In genomic region chr22:36900225-36900624, GRCh38 we compare ENCODE assay signal across 1 cellular context.
TF ChIP-seq lines count a peak whose summit lies in the region.

No MANE protein-coding gene starts in this region.

TF ChIP-seq in GM12878, 131 proteins besides CTCF, POLR2A, EP300 and RAD21:
- TF ChIP-seq ZBTB4 (CRISPR knock-in tag; IDR thresholded peaks at IDR 0.05), result no peak
- TF ChIP-seq PAX5 (IDR thresholded peaks at IDR 0.05; ENCODE audit: borderline replicate concordance, low read depth, low read length), result no peak
- TF ChIP-seq RB1 (IDR thresholded peaks at IDR 0.05; ENCODE audit: borderline replicate concordance), result no peak
- peak; percentile 56; the same call in 1 of the 2 replicates for TF ChIP-seq PKNOX1 (IDR thresholded peaks at IDR 0.05)
- TF ChIP-seq IKZF2 (IDR thresholded peaks at IDR 0.05), result 0 out of 4 replicates have a peak, but pooled peaks of 1 of the 2 experiments have one; percentile 14
- peak; percentile 4 for TF ChIP-seq PBX3 (IDR thresholded peaks at IDR 0.05; ENCODE audit: insufficient replicate concordance, low read depth, low read length)
- TF ChIP-seq SPI1 (IDR thresholded peaks at IDR 0.05; ENCODE audit: borderline replicate concordance, insufficient read depth, low read depth, low read length), result peak; percentile 67; the same call in 1 of the 2 replicates
- TF ChIP-seq NR2C1 (IDR thresholded peaks at IDR 0.05), result no peak
- TF ChIP-seq ZNF274 (IDR thresholded peaks at IDR 0.05; ENCODE audit: insufficient read depth, insufficient read length), result no peak
- 0 out of 2 replicates have a peak, but pooled peaks have one; percentile 29 for TF ChIP-seq DPF2 (IDR thresholded peaks at IDR 0.05)
- TF ChIP-seq PML (IDR thresholded peaks at IDR 0.05; ENCODE audit: low read length), result no peak
- TF ChIP-seq BMI1 (IDR thresholded peaks at IDR 0.05; ENCODE audit: borderline replicate concordance), result 0 out of 2 replicates have a peak, but pooled peaks have one; percentile 19
- TF ChIP-seq TCF7 (IDR thresholded peaks at IDR 0.05; ENCODE audit: borderline replicate concordance), result no peak
- no peak for TF ChIP-seq HDGF (IDR thresholded peaks at IDR 0.05)
- TF ChIP-seq CUX1 (IDR thresholded peaks at IDR 0.05; ENCODE audit: insufficient replicate concordance, low read depth, low read length), result no peak
- no peak for TF ChIP-seq CEBPZ (IDR thresholded peaks at IDR 0.05; ENCODE audit: low read depth, low read length)
- TF ChIP-seq SP1 (IDR thresholded peaks at IDR 0.05; ENCODE audit: low read depth, low read length), result no peak
- no peak for TF ChIP-seq CEBPB (IDR thresholded peaks at IDR 0.05; ENCODE audit: borderline replicate concordance in 1 of 2, low read depth in 2 of 2, low read length in 2 of 2)
- no peak for TF ChIP-seq SIN3A (IDR thresholded peaks at IDR 0.05; ENCODE audit: low read depth, low read length)
